1 cellular context compared by ENCODE assay signal in the genomic region with DNA sequence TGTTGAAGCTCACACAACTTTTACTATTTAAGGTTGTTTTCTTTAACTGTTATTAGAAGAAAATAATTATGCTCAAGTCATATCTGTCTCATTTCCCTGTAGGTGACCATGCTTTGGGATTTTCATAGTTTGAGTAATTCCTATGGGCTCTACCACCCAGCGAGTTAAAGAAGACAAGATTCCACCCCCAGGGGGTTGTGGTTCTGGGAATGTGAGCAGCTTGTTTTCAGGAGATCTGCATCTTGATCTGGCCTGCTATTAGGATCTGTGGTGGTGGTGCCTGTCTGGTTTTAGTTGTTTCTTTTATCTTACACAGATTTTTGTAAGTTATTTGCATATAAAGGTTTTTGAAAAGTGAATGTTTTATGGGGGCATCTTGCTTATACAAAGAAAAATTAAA.
TF ChIP-seq lines count a peak whose summit lies in the region.

No MANE protein-coding gene starts in this region.

TF ChIP-seq in HEK293T, 16 proteins besides CTCF, POLR2A, EP300 and RAD21:
- no peak for TF ChIP-seq BHLHE40 (IDR thresholded peaks at IDR 0.05; ENCODE audit: borderline replicate concordance)
- TF ChIP-seq CTBP1 (IDR thresholded peaks at IDR 0.05; ENCODE audit: borderline replicate concordance), result no peak
- TF ChIP-seq ELF4 (IDR thresholded peaks at IDR 0.05), result no peak
- no peak for TF ChIP-seq FOXA1 (IDR thresholded peaks at IDR 0.05)
- TF ChIP-seq FOXK2 (IDR thresholded peaks at IDR 0.05), result no peak
- TF ChIP-seq TARDBP (IDR thresholded peaks at IDR 0.05), result no peak
- TF ChIP-seq SUZ12 (IDR thresholded peaks at IDR 0.05), result no peak
- no peak for TF ChIP-seq L3MBTL2 (conservative IDR thresholded peaks at IDR 0.05)
- no peak for TF ChIP-seq ARNT (IDR thresholded peaks at IDR 0.05)
- no peak for TF ChIP-seq ZNF384 (IDR thresholded peaks at IDR 0.05)
- TF ChIP-seq SP1 (IDR thresholded peaks at IDR 0.05), result no peak
